In the genomic region with DNA sequence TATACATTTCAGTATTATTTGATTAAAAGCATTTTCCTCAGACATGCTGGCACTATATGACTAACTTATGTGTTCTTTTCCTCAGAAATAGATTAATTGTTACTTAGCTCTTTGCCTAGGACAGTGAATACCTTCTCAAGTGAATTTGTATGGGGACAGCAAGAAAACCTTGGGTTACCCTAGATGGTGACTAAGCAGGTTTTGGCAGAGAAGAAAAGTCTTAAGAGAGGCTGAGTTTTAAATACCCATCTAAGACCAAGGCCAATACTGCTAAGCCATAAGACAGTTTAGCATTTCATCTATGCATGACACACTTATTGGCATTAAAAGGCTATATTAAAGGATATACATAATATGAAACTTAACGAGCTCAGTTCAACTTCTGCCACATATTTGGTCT, we compare ENCODE assay signal across 1 cellular context.
TF ChIP-seq lines count a peak whose summit lies in the region.

No MANE protein-coding gene starts in this region.

TF ChIP-seq in HCT116, 20 proteins besides CTCF, POLR2A, EP300 and RAD21 (continued from another document):
- TF ChIP-seq EGR1 (IDR thresholded peaks at IDR 0.05; ENCODE audit: low read depth) (no peak), SP1 (IDR thresholded peaks at IDR 0.05; ENCODE audit: low read depth) (no peak), YY1 (IDR thresholded peaks at IDR 0.05; ENCODE audit: extremely low read depth, insufficient replicate concordance, low read depth, low read length) (no peak), SRF (IDR thresholded peaks at IDR 0.05; ENCODE audit: low read depth) (no peak), ZFX (IDR thresholded peaks at IDR 0.05) (no peak), CBX3 (IDR thresholded peaks at IDR 0.05; ENCODE audit: low read depth) (no peak), ZNF274 (IDR thresholded peaks at IDR 0.05; ENCODE audit: low read depth, low read length) (no peak)
- TF ChIP-seq, protein P1, sequence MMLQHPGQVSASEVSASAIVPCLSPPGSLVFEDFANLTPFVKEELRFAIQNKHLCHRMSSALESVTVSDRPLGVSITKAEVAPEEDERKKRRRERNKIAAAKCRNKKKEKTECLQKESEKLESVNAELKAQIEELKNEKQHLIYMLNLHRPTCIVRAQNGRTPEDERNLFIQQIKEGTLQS (IDR thresholded peaks at IDR 0.05), result no peak
